35 cellular contexts compared by ENCODE assay signal in genomic region chr20:54690323-54690722, GRCh38.
"Had no signal": no experiment of that assay in that cellular context is flagged by ENCODE, and none has a peak within 500 bp of the region (broad histone marks: within the 10 kb centered on the region; RNA-seq: fewer than 3 reads in every experiment).

No MANE protein-coding gene starts in this region.

- H3K4me3 ChIP-seq: MG63 had no signal

- H3K27me3 ChIP-seq: MG63 had no signal

- H3K9ac ChIP-seq: KMS-11 had no signal

- H3K4me2 ChIP-seq: KMS-11 had no signal

- H3K9me3 ChIP-seq: MG63 had no signal

- DNase-seq: Karpas-422, Kasumi-1, MG63, MM.1S, MV-4-11, NCI-H1048, NCI-H1092, NCI-H1092 treated with DMSO at 0.1 percent for 48 hours, NCI-H1105, NCI-H1105 treated with DMSO at 0.1 percent for 48 hours, NCI-H1417, NCI-H1417 treated with DMSO at 0.1 percent for 48 hours, NCI-H1436, NCI-H1436 treated with DMSO at 0.1 percent for 48 hours, NCI-H146, NCI-H1694, NCI-H1694 treated with DMSO at 0.1 percent for 48 hours, NCI-H187, NCI-H187 treated with DMSO at 0.1 percent for 48 hours, NCI-H1930, NCI-H2029, NCI-H2029 treated with DMSO at 0.1 percent for 48 hours, NCI-H2081, NCI-H2081 treated with DMSO at 0.1 percent for 48 hours, NCI-H2107, NCI-H2171, NCI-H2171 treated with DMSO at 0.1 percent for 48 hours, NCI-H2227 treated with DMSO at 0.1 percent for 48 hours, NCI-H226, NCI-H345, NCI-H446, NCI-H446 treated with DMSO at 0.1 percent for 48 hours, NCI-H510A, NCI-H510A treated with DMSO at 0.1 percent for 48 hours had no signal

- H3K36me3 ChIP-seq: MG63 had no signal

- H3K27ac ChIP-seq: KMS-11 had no signal
